Comparison of ENCODE assay signal across 8 cellular contexts in genomic region chr1:234927312-234927967, GRCh38.
DNase-seq lines count a peak whose midpoint lies in the region; ATAC-seq and TF ChIP-seq lines count a peak whose summit lies in the region.

No MANE protein-coding gene starts in this region.

- H2BK5ac ChIP-seq in H9 (ENCODE audit: insufficient read length, low read length): no peak overlapping the region

- no peaks in the 10 kb centered on the region for H3K36me3 Mint-ChIP-seq in H9 (ENCODE audit: insufficient read depth in 1 of 3, low read depth in 3 of 3)
- H3K36me3 Mint-ChIP-seq in activated T-cell treated with anti-CD3 and anti-CD28 coated beads, Interleukin-2, amount 50 U/mL, for 72 hours (ENCODE audit: insufficient read depth in 2 of 2): peaks cover 0 to 3% of the 10 kb centered on the region in 2 donors
- H3K36me3 Mint-ChIP-seq in naive thymus-derived CD8-positive, alpha-beta T cell: no peaks in the 10 kb centered on the region

- no peak overlapping the region for H2AFZ ChIP-seq in H9 (ENCODE audit: low read length)

- ATAC-seq in activated T-cell treated with anti-CD3 and anti-CD28 coated beads, Interleukin-2, amount 50 U/mL, for 72 hours (replicated peaks in 1 of 2): peak in 1 of 2 donors; percentile 4
- no peak for ATAC-seq in naive thymus-derived CD8-positive, alpha-beta T cell

- H2BK12ac ChIP-seq in H9 (ENCODE audit: insufficient read length, low read depth, low read length): no peak overlapping the region

- H3K79me1 ChIP-seq in H9 (ENCODE audit: insufficient read depth, low read depth, low read length, poor library complexity, severe bottlenecking): no peaks in the 10 kb centered on the region

- WGBS in H9 (ENCODE audit: extremely low coverage, insufficient read length, low lambda C conversion rate): no CpG with 5 or more reads among the region's 10 CpGs

- no peak overlapping the region for H2AK5ac ChIP-seq in H9 (ENCODE audit: insufficient read length, low read length)

- no peaks in the 10 kb centered on the region for H3K79me2 ChIP-seq in H9 (ENCODE audit: insufficient read depth, low read length)

- H3K4me1 ChIP-seq in H9 (ENCODE audit: insufficient read depth, low read length): peaks cover 3% of the 10 kb centered on the region; the same call in 1 of the 2 replicates

- no peak overlapping the region for H3K4ac ChIP-seq in H9 (ENCODE audit: low read depth, low read length)

- H2BK20ac ChIP-seq in H9 (ENCODE audit: low read depth, low read length, poor library complexity, severe bottlenecking): no peak overlapping the region

- peaks cover 39 to 40% of the 10 kb centered on the region in 2 experiments for H3K4me1 Mint-ChIP-seq in H9
- H3K4me1 Mint-ChIP-seq in activated T-cell treated with anti-CD3 and anti-CD28 coated beads, Interleukin-2, amount 50 U/mL, for 72 hours (ENCODE audit: low read depth): peaks cover 84% of the 10 kb centered on the region
- H3K4me1 Mint-ChIP-seq in naive thymus-derived CD8-positive, alpha-beta T cell: peaks cover 40 to 56% (median 50%) of the 10 kb centered on the region in 4 donors

- H3K9ac ChIP-seq in H9 (ENCODE audit: extremely low read depth, insufficient read length, low read length): no peak overlapping the region

- no peak overlapping the region for H3K14ac ChIP-seq in H9 (ENCODE audit: insufficient read depth, low read length)

- H3K9me3 ChIP-seq in H9 (ENCODE audit: control insufficient read depth, low read depth, low read length): no peaks in the 10 kb centered on the region

- DNase-seq in GM12864 (ENCODE audit: low read depth) (no peak), H9 (peak; percentile 14), NCI-H1417 (lab: John Stamatoyannopoulos, UW) (no peak), SW 1271 (lab: John Stamatoyannopoulos, UW) (no peak), D341Med (ENCODE audit: low spot score) (no peak), NCI-H2107 (lab: John Stamatoyannopoulos, UW) (no peak)
- no peak for DNase-seq in activated T-cell treated with anti-CD3 and anti-CD28 coated beads, Interleukin-2, amount 50 U/mL, for 72 hours
- DNase-seq in naive thymus-derived CD8-positive, alpha-beta T cell: no peak

- H4K5ac ChIP-seq in H9 (ENCODE audit: insufficient read length, low read depth, low read length): no peak overlapping the region

- no peaks in the 10 kb centered on the region for H3K27me3 ChIP-seq in H9 (ENCODE audit: insufficient read depth, low read length)

- H3K27me3 Mint-ChIP-seq in H9 (ENCODE audit: low read depth): peaks cover 14% of the 10 kb centered on the region
- H3K27me3 Mint-ChIP-seq in activated T-cell treated with anti-CD3 and anti-CD28 coated beads, Interleukin-2, amount 50 U/mL, for 72 hours (ENCODE audit: low read depth): no peaks in the 10 kb centered on the region
- H3K27me3 Mint-ChIP-seq in naive thymus-derived CD8-positive, alpha-beta T cell: no peaks in the 10 kb centered on the region

- H4K8ac ChIP-seq in H9 (replicated peaks; ENCODE audit: insufficient read length, low read depth, low read length): no peak overlapping the region

- no peak overlapping the region for H3K4me2 ChIP-seq in H9 (ENCODE audit: insufficient read depth, insufficient read length, low read length)

- H2BK120ac ChIP-seq in H9 (ENCODE audit: low read depth, low read length, poor library complexity, severe bottlenecking): no peak overlapping the region

- TF ChIP-seq CTCF in GM12864 (IDR thresholded peaks at IDR 0.05; ENCODE audit: low read depth, low read length, missing control alignments) (no peak), H9 (conservative IDR thresholded peaks at IDR 0.05) (no peak)

- H2BK15ac ChIP-seq in H9 (ENCODE audit: low read depth, low read length): no peak overlapping the region

- H3K23ac ChIP-seq in H9 (ENCODE audit: insufficient read length, low read depth, low read length): no peak overlapping the region

- H4K20me1 ChIP-seq in H9 (ENCODE audit: control insufficient read depth, insufficient read depth, insufficient read length): no peaks in the 10 kb centered on the region

- POLR2A ChIA-PET in naive thymus-derived CD8-positive, alpha-beta T cell (lab: Charles Lee): interaction anchor here (0.7 to 1.4 kb wide), 2 partner anchors 16 to 35 kb away, joined by 3 to 4 read pairs; no protein-coding TSS in a partner anchor

- no peaks in the 10 kb centered on the region for H3K23me2 ChIP-seq in H9 (ENCODE audit: insufficient read length, low read depth, low read length, poor library complexity, severe bottlenecking)

- no peaks in the 10 kb centered on the region for H3K9me3 Mint-ChIP-seq in H9
- H3K9me3 Mint-ChIP-seq in activated T-cell treated with anti-CD3 and anti-CD28 coated beads, Interleukin-2, amount 50 U/mL, for 72 hours: peaks cover 0 to 2% of the 10 kb centered on the region in 2 donors
- no peaks in the 10 kb centered on the region for H3K9me3 Mint-ChIP-seq in naive thymus-derived CD8-positive, alpha-beta T cell

- no peak overlapping the region for H3T11ph ChIP-seq in H9 (ENCODE audit: low read length)

- H3K4me3 ChIP-seq in GM12864 (ENCODE audit: low read depth, low read length): peak overlapping the region; percentile 20

- no peak overlapping the region for H4K91ac ChIP-seq in H9 (ENCODE audit: insufficient read length, low read depth, low read length)

- no peak overlapping the region; a peak in 1 of 5 replicates for H3K4me3 Mint-ChIP-seq in H9
- peak overlapping the region; percentile 72 to 91 for H3K4me3 Mint-ChIP-seq in activated T-cell treated with anti-CD3 and anti-CD28 coated beads, Interleukin-2, amount 50 U/mL, for 72 hours
- H3K4me3 Mint-ChIP-seq in naive thymus-derived CD8-positive, alpha-beta T cell: peak overlapping the region; percentile 49 to 88 (median 68)

- H3K27ac ChIP-seq in H9 (ENCODE audit: insufficient read length, low read depth, low read length): no peak overlapping the region

- H3K27ac Mint-ChIP-seq in H9: peak overlapping the region in 2 of 3 experiments; percentile 11 to 12; a peak in 4 of 7 replicates
- peak overlapping the region; percentile 97 for H3K27ac Mint-ChIP-seq in activated T-cell treated with anti-CD3 and anti-CD28 coated beads, Interleukin-2, amount 50 U/mL, for 72 hours
- peak overlapping the region; percentile 66 to 91 (median 79) for H3K27ac Mint-ChIP-seq in naive thymus-derived CD8-positive, alpha-beta T cell

- no peak overlapping the region for H3K56ac ChIP-seq in H9 (ENCODE audit: insufficient read length, low read depth, low read length)

- no peak overlapping the region for H3K18ac ChIP-seq in H9 (ENCODE audit: insufficient read length, low read depth, low read length)

Comparison
In these comparisons a context has a peak if more than half of its experiments do, and no peak if none do; other contexts are left out.
1. H3K27ac Mint-ChIP-seq: peak in every context shown above with its lines; median percentile 97 in activated T-cell treated with anti-CD3 and anti-CD28 coated beads, Interleukin-2, amount 50 U/mL, for 72 hours; 79 in naive thymus-derived CD8-positive, alpha-beta T cell; 12 in H9.
2. H3K4me3 Mint-ChIP-seq: peak in activated T-cell treated with anti-CD3 and anti-CD28 coated beads, Interleukin-2, amount 50 U/mL, for 72 hours (2 of 2) and naive thymus-derived CD8-positive, alpha-beta T cell (10 of 10); none in H9 (0 of 2).